Comparison of ENCODE assay signal across 8 cellular contexts in genomic region chr6:41074692-41075436, GRCh38. TPM values are rescaled to one million over a fixed set of nuclear protein-coding genes. Genes with fewer than 3 reads are reported as not detected.
A peak's percentile ranks its signal among the peaks of the same experiment; 100 is the strongest.
DNase-seq lines count a peak whose midpoint lies in the region; ATAC-seq, FAIRE-seq and TF ChIP-seq lines count a peak whose summit lies in the region.

No MANE protein-coding gene starts in this region.

- no peak for TF ChIP-seq EP300 in transverse colon (IDR thresholded peaks at IDR 0.05; ENCODE audit: low read depth)

- H3K9ac ChIP-seq in kidney (ENCODE audit: low read length in 2 of 2): peak overlapping the region in 1 of 2 donors; percentile 96

- TF ChIP-seq POLR2A in transverse colon (IDR thresholded peaks at IDR 0.05): no peak

- WGBS in transverse colon (ENCODE audit: low coverage in 1 of 2), 2 donors: 30 to 32% methylated on average over 11 of the region's 11 CpGs

- peaks cover 2 to 11% of the 10 kb centered on the region in 2 donors for H3K36me3 ChIP-seq in kidney (ENCODE audit: control insufficient read depth in 1 of 2, insufficient read depth in 2 of 2, low read length in 2 of 2)
- peaks cover 0 to 12% (median under 1%) of the 10 kb centered on the region in 4 donors for H3K36me3 ChIP-seq in transverse colon

- no peak for ATAC-seq in activated naive CD8-positive, alpha-beta T cell treated with anti-CD3 and anti-CD28 coated beads, Interleukin-2, amount 50 U/mL, for 24 hours
- no peak for ATAC-seq in HG03460 (IDR thresholded peaks at IDR 0.05; ENCODE audit: unreplicated experiment)
- no peak for ATAC-seq in GM21619 (IDR thresholded peaks at IDR 0.05; ENCODE audit: unreplicated experiment)
- ATAC-seq in HG02884 (IDR thresholded peaks at IDR 0.05; ENCODE audit: unreplicated experiment): no peak

- H3K9me3 Mint-ChIP-seq in activated naive CD4-positive, alpha-beta T cell treated with anti-CD3 and anti-CD28 coated beads for 36 hours: no peaks in the 10 kb centered on the region
- no peaks in the 10 kb centered on the region for H3K9me3 Mint-ChIP-seq in activated naive CD8-positive, alpha-beta T cell treated with anti-CD3 and anti-CD28 coated beads, Interleukin-2, amount 50 U/mL, for 24 hours

- H3K4me3 Mint-ChIP-seq in activated naive CD4-positive, alpha-beta T cell treated with anti-CD3 and anti-CD28 coated beads for 36 hours: peak overlapping the region; percentile 93
- peak overlapping the region; percentile 93 for H3K4me3 Mint-ChIP-seq in activated naive CD8-positive, alpha-beta T cell treated with anti-CD3 and anti-CD28 coated beads, Interleukin-2, amount 50 U/mL, for 24 hours

- H3K27ac ChIP-seq in kidney (ENCODE audit: low read depth in 2 of 2, low read length in 2 of 2) (peak overlapping the region in 1 of 2 donors; percentile 100), transverse colon (peak overlapping the region; percentile 98 to 100 (median 99))

- TF ChIP-seq CTCF in kidney (IDR thresholded peaks at IDR 0.05; ENCODE audit: borderline replicate concordance, extremely low read depth, insufficient read depth): no peak
- no peak for TF ChIP-seq CTCF in transverse colon (IDR thresholded peaks at IDR 0.05)

- no peaks in the 10 kb centered on the region for H3K27me3 Mint-ChIP-seq in activated naive CD4-positive, alpha-beta T cell treated with anti-CD3 and anti-CD28 coated beads for 36 hours (ENCODE audit: low read depth)
- H3K27me3 Mint-ChIP-seq in activated naive CD8-positive, alpha-beta T cell treated with anti-CD3 and anti-CD28 coated beads, Interleukin-2, amount 50 U/mL, for 24 hours: no peaks in the 10 kb centered on the region

- H3K27ac Mint-ChIP-seq in activated naive CD4-positive, alpha-beta T cell treated with anti-CD3 and anti-CD28 coated beads for 36 hours: peak overlapping the region; percentile 97
- H3K27ac Mint-ChIP-seq in activated naive CD8-positive, alpha-beta T cell treated with anti-CD3 and anti-CD28 coated beads, Interleukin-2, amount 50 U/mL, for 24 hours: peak overlapping the region; percentile 90

- H3K4me1 Mint-ChIP-seq in activated naive CD4-positive, alpha-beta T cell treated with anti-CD3 and anti-CD28 coated beads for 36 hours (ENCODE audit: low read depth): peaks cover 54% of the 10 kb centered on the region
- peaks cover 72% of the 10 kb centered on the region for H3K4me1 Mint-ChIP-seq in activated naive CD8-positive, alpha-beta T cell treated with anti-CD3 and anti-CD28 coated beads, Interleukin-2, amount 50 U/mL, for 24 hours

- H3K4me3 ChIP-seq in kidney (ENCODE audit: low read length in 2 of 2) (peak overlapping the region; percentile 73 to 92), transverse colon (peak overlapping the region in 3 of 4 donors; percentile 81 to 95 (median 89))

- CTCF ChIA-PET in activated naive CD4-positive, alpha-beta T cell treated with anti-CD3 and anti-CD28 coated beads for 36 hours (lab: Charles Lee): interaction anchor here (1.0 to 2.4 kb wide), 5 partner anchors 12 to 244 kb away, joined by 3 to 7 read pairs (median 5); no protein-coding TSS in a partner anchor

- H3K27me3 ChIP-seq in transverse colon: no peaks in the 10 kb centered on the region

- intact Hi-C loops in activated naive CD4-positive, alpha-beta T cell treated with anti-CD3 and anti-CD28 coated beads for 36 hours (cut with micrococcal nuclease): loop anchor here (5.0 to 10.0 kb wide), 2 partner anchors 610 to 1963 kb away; no protein-coding TSS in a partner anchor
- intact Hi-C loops in kidney (cut with DNase I): no loop called here
- intact Hi-C loops in transverse colon (cut with DNase I; ENCODE audit: low total_unique reads): no loop called here

- H3K36me3 Mint-ChIP-seq in activated naive CD4-positive, alpha-beta T cell treated with anti-CD3 and anti-CD28 coated beads for 36 hours (ENCODE audit: low read depth): peaks cover 23% of the 10 kb centered on the region
- H3K36me3 Mint-ChIP-seq in activated naive CD8-positive, alpha-beta T cell treated with anti-CD3 and anti-CD28 coated beads, Interleukin-2, amount 50 U/mL, for 24 hours (ENCODE audit: low read depth): peaks cover 33% of the 10 kb centered on the region

- H3K9me3 ChIP-seq in kidney (ENCODE audit: control insufficient read depth in 1 of 2, low read length in 2 of 2): no peaks in the 10 kb centered on the region
- H3K9me3 ChIP-seq in transverse colon: no peaks in the 10 kb centered on the region

- in situ Hi-C loops in transverse colon (cut with MboI; ENCODE audit: low pct_ligation_motif_present in 1 of 4, low pct_unique_long_range_greater_than_20kb in 1 of 4, low sequenced_read_pairs in 3 of 4): loop anchor here in 1 of 4 donors (25.0 kb wide), 1 partner anchor 237 kb away; no protein-coding TSS in a partner anchor

- no peak for DNase-seq in activated naive CD4-positive, alpha-beta T cell treated with anti-CD3 and anti-CD28 coated beads for 36 hours
- no peak for DNase-seq in activated naive CD4-positive, alpha-beta T cell treated with Interleukin-2 at 50 U/mL for 16 hours
- no peak for DNase-seq in activated naive CD8-positive, alpha-beta T cell treated with anti-CD3 and anti-CD28 coated beads, Interleukin-2, amount 50 U/mL, for 24 hours
- DNase-seq in kidney (no peak), transverse colon (no peak)

- FAIRE-seq in kidney (lab: Jason Lieb, UNC): no peak

- H3K4me1 ChIP-seq in kidney (ENCODE audit: control insufficient read depth in 1 of 2, insufficient read depth in 1 of 2, low read depth in 1 of 2, low read length in 2 of 2) (peaks cover 8 to 9% of the 10 kb centered on the region in 2 donors), transverse colon (peaks cover 18 to 57% (median 38%) of the 10 kb centered on the region in 4 donors)

RNA-seq across cellular contexts. Expression of gene NFYA, which starts 2.1 kb away (rescaled TPM):
- total RNA-seq in activated naive CD4-positive, alpha-beta T cell treated with anti-CD3 and anti-CD28 coated beads for 36 hours: 10 to 100 TPM; 38.0 to 38.7 TPM
- total RNA-seq in kidney (22.5 TPM), transverse colon (10 to 100 TPM; 11.1 to 64.3 (median 20.9) TPM)
- 6.4 TPM for polyA plus RNA-seq in kidney (ENCODE audit: insufficient read depth, low read depth, low replicate concordance)

RNA-seq across cellular contexts. Expression of gene OARD1, which starts 2.7 kb away (rescaled TPM):
- total RNA-seq in activated naive CD4-positive, alpha-beta T cell treated with anti-CD3 and anti-CD28 coated beads for 36 hours: 10 to 100 TPM; 59.0 to 60.8 TPM
- total RNA-seq in kidney: 35.9 TPM
- polyA plus RNA-seq in kidney (ENCODE audit: insufficient read depth, low read depth, low replicate concordance): 62.6 TPM
- 10 to 100 TPM in 2 of 4 donors, 1 to 10 TPM in 2; 1.4 to 27.6 (median 13.7) TPM for total RNA-seq in transverse colon

RNA-seq across cellular contexts. Expression of gene APOBEC2, which starts 21.9 kb away (rescaled TPM):
- total RNA-seq in activated naive CD4-positive, alpha-beta T cell treated with anti-CD3 and anti-CD28 coated beads for 36 hours: not detected
- total RNA-seq in kidney (not detected), transverse colon (not detected)
- polyA plus RNA-seq in kidney (ENCODE audit: insufficient read depth, low read depth, low replicate concordance): not detected

RNA-seq across cellular contexts. Expression of gene TSPO2, which starts 32.6 kb away (rescaled TPM):
- total RNA-seq in activated naive CD4-positive, alpha-beta T cell treated with anti-CD3 and anti-CD28 coated beads for 36 hours: not detected
- total RNA-seq in kidney (0.44 TPM), transverse colon (not detected)
- 0.88 TPM for polyA plus RNA-seq in kidney (ENCODE audit: insufficient read depth, low read depth, low replicate concordance)

RNA-seq across cellular contexts. Expression of gene UNC5CL, which starts 35.8 kb away (rescaled TPM):
- 1 to 10 TPM; 2.3 to 3.0 TPM for total RNA-seq in activated naive CD4-positive, alpha-beta T cell treated with anti-CD3 and anti-CD28 coated beads for 36 hours
- total RNA-seq in kidney (53.7 TPM), transverse colon (1 to 10 TPM in 3 of 4 donors, not detected in 1; 2.5 to 8.4 (median 4.4) TPM)
- 41.3 TPM for polyA plus RNA-seq in kidney (ENCODE audit: insufficient read depth, low read depth, low replicate concordance)
